18 cellular contexts compared by ENCODE assay signal in the genomic region with DNA sequence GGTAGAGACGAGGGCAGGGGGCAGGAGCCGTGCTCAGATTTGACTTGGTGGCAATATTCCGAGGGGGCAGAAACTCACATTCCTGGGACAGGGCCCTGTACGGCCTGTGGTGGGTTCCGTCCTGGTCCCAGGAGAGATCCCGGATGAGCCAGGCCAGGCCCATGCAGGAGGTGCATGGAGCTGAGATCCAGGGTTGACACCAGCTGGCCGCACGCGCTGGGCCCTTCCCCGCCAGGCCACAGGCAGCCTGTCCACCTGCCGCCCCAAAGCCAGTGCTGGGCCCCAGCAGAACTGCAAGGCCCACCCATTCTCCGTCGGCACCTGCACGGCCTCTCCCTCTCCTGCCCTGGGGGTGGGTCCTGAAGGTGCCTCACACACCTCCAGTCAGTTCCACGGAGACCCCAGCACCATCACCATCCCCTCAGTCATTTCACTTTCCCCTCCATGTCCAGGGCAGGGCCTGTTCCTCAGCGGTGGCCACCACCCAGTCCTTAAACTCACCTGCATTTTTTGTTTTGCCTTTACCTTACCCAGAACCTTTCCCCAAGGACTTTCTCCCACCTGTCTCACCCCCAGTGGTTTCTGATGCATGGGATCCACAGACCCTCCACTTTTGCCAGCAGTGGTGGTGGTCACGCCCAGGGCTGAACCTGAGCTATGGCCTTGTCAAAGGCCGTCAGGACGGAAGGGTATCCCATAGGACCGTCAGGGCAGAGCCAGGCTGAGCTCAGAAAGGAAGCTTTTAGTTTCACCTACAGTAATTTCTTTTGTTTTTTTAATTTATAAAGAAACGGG. TPM values are rescaled to one million over a fixed set of nuclear protein-coding genes. Genes with fewer than 3 reads are reported as not detected.
"Had no signal": no experiment of that assay in that cellular context is flagged by ENCODE, and none has a peak within 500 bp of the region (broad histone marks: within the 10 kb centered on the region; RNA-seq: fewer than 3 reads in every experiment).

No MANE protein-coding gene starts in this region.

- H3K27me3 ChIP-seq: adrenal gland, gastroesophageal sphincter, uterus had no signal

- H3K4me3 Mint-ChIP-seq: natural killer cell had no signal

- ATAC-seq: gastroesophageal sphincter; natural killer cell; stimulated activated naive CD8-positive, alpha-beta T cell treated with anti-CD3 and anti-CD28 coated beads, Interleukin-15, Interleukin-2, amounts not matched to agents 100 U/mL and 50 U/mL, for 24 hours had no signal

- H3K27ac Mint-ChIP-seq: natural killer cell had no signal

- H3K36me3 ChIP-seq: uterus, WERI-Rb-1 had no signal

- H3K4me3 ChIP-seq: adrenal gland, gastroesophageal sphincter, thoracic aorta, uterus had no signal

- H3K27ac ChIP-seq: adrenal gland, gastroesophageal sphincter, thoracic aorta, uterus, WERI-Rb-1 had no signal

- H3K4me1 ChIP-seq: adrenal gland, gastroesophageal sphincter, uterus had no signal

- H3K9me3 Mint-ChIP-seq: natural killer cell had no signal

- FAIRE-seq: keratinocyte had no signal

- H3K4me1 Mint-ChIP-seq: natural killer cell had no signal

- DNase-seq: activated CD4-positive, alpha-beta T cell treated with anti-CD3 and anti-CD28 coated beads, Interleukin-2, amount 50 U/mL, for 1 hour; activated T-cell treated with anti-CD3 and anti-CD28 coated beads, Interleukin-2, amount 50 U/mL, for 48 hours; adrenal gland; dermis blood vessel endothelial cell; natural killer cell; stimulated activated CD4-positive, alpha-beta T cell treated with anti-CD3 and anti-CD28 coated beads, Interleukin-2, amount 100 ng/mL, for 48 hours; stimulated activated naive CD8-positive, alpha-beta T cell treated with anti-CD3 and anti-CD28 coated beads, Interleukin-15, Interleukin-2, amounts not matched to agents 100 U/mL and 50 U/mL, for 24 hours; T1000; uterus; WERI-Rb-1 had no signal

- H3K36me3 Mint-ChIP-seq: natural killer cell had no signal

- H3K9me3 ChIP-seq: adrenal gland, gastroesophageal sphincter, thoracic aorta, uterus had no signal

RNA-seq across cellular contexts. Expression of a gene that starts 25.1 kb away (rescaled TPM):
- total RNA-seq: dermis blood vessel endothelial cell, epithelial cell of proximal tubule, lower leg skin, mononuclear cell, omental fat pad, SK-MEL-5 had no signal
- polyA plus RNA-seq: keratinocyte had no signal

RNA-seq across cellular contexts. Expression of a gene that starts 53.9 kb away (rescaled TPM):
- total RNA-seq: dermis blood vessel endothelial cell, epithelial cell of proximal tubule, gastroesophageal sphincter, mononuclear cell, omental fat pad, SK-MEL-5, uterus had no signal
- polyA plus RNA-seq: keratinocyte had no signal
